Comparison of ENCODE assay signal across 2 cellular contexts in the genomic region with DNA sequence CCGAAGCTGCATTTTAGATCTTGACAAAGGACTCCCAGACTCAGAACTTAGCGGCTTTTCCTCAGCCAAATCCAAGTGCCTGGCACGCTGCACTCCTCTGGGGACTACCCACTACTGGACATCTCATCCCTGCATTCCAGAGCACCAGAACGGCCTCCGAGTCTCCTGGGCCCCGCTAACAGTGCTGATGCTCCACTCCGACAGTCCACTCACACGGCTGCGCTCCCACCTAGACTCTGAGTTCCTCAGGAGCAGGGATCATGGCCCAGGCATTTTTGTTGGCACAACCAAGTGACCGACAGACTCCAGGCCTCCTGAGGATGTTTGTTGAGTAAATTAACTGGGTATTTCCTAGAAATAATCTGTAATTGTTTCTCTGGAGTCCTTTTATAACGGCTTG.
TF ChIP-seq lines count a peak whose summit lies in the region.

No MANE protein-coding gene starts in this region.

TF ChIP-seq in GM23338, 12 proteins besides CTCF, POLR2A, EP300 and RAD21 (continued from another document):
- TF ChIP-seq, protein P1, sequence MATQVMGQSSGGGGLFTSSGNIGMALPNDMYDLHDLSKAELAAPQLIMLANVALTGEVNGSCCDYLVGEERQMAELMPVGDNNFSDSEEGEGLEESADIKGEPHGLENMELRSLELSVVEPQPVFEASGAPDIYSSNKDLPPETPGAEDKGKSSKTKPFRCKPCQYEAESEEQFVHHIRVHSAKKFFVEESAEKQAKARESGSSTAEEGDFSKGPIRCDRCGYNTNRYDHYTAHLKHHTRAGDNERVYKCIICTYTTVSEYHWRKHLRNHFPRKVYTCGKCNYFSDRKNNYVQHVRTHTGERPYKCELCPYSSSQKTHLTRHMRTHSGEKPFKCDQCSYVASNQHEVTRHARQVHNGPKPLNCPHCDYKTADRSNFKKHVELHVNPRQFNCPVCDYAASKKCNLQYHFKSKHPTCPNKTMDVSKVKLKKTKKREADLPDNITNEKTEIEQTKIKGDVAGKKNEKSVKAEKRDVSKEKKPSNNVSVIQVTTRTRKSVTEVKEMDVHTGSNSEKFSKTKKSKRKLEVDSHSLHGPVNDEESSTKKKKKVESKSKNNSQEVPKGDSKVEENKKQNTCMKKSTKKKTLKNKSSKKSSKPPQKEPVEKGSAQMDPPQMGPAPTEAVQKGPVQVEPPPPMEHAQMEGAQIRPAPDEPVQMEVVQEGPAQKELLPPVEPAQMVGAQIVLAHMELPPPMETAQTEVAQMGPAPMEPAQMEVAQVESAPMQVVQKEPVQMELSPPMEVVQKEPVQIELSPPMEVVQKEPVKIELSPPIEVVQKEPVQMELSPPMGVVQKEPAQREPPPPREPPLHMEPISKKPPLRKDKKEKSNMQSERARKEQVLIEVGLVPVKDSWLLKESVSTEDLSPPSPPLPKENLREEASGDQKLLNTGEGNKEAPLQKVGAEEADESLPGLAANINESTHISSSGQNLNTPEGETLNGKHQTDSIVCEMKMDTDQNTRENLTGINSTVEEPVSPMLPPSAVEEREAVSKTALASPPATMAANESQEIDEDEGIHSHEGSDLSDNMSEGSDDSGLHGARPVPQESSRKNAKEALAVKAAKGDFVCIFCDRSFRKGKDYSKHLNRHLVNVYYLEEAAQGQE (IDR thresholded peaks at IDR 0.05; ENCODE audit: unreplicated experiment): no peak
- TF ChIP-seq, protein P2, sequence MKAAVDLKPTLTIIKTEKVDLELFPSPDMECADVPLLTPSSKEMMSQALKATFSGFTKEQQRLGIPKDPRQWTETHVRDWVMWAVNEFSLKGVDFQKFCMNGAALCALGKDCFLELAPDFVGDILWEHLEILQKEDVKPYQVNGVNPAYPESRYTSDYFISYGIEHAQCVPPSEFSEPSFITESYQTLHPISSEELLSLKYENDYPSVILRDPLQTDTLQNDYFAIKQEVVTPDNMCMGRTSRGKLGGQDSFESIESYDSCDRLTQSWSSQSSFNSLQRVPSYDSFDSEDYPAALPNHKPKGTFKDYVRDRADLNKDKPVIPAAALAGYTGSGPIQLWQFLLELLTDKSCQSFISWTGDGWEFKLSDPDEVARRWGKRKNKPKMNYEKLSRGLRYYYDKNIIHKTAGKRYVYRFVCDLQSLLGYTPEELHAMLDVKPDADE (IDR thresholded peaks at IDR 0.05): no peak
- no peak for TF ChIP-seq EZH2 (IDR thresholded peaks at IDR 0.05; ENCODE audit: low read depth, unreplicated experiment)
- TF ChIP-seq STAT1 (IDR thresholded peaks at IDR 0.05; ENCODE audit: unreplicated experiment): no peak
- TF ChIP-seq POLR2AphosphoS5 (IDR thresholded peaks at IDR 0.05; ENCODE audit: low read depth): no peak
- TF ChIP-seq, protein P3, sequence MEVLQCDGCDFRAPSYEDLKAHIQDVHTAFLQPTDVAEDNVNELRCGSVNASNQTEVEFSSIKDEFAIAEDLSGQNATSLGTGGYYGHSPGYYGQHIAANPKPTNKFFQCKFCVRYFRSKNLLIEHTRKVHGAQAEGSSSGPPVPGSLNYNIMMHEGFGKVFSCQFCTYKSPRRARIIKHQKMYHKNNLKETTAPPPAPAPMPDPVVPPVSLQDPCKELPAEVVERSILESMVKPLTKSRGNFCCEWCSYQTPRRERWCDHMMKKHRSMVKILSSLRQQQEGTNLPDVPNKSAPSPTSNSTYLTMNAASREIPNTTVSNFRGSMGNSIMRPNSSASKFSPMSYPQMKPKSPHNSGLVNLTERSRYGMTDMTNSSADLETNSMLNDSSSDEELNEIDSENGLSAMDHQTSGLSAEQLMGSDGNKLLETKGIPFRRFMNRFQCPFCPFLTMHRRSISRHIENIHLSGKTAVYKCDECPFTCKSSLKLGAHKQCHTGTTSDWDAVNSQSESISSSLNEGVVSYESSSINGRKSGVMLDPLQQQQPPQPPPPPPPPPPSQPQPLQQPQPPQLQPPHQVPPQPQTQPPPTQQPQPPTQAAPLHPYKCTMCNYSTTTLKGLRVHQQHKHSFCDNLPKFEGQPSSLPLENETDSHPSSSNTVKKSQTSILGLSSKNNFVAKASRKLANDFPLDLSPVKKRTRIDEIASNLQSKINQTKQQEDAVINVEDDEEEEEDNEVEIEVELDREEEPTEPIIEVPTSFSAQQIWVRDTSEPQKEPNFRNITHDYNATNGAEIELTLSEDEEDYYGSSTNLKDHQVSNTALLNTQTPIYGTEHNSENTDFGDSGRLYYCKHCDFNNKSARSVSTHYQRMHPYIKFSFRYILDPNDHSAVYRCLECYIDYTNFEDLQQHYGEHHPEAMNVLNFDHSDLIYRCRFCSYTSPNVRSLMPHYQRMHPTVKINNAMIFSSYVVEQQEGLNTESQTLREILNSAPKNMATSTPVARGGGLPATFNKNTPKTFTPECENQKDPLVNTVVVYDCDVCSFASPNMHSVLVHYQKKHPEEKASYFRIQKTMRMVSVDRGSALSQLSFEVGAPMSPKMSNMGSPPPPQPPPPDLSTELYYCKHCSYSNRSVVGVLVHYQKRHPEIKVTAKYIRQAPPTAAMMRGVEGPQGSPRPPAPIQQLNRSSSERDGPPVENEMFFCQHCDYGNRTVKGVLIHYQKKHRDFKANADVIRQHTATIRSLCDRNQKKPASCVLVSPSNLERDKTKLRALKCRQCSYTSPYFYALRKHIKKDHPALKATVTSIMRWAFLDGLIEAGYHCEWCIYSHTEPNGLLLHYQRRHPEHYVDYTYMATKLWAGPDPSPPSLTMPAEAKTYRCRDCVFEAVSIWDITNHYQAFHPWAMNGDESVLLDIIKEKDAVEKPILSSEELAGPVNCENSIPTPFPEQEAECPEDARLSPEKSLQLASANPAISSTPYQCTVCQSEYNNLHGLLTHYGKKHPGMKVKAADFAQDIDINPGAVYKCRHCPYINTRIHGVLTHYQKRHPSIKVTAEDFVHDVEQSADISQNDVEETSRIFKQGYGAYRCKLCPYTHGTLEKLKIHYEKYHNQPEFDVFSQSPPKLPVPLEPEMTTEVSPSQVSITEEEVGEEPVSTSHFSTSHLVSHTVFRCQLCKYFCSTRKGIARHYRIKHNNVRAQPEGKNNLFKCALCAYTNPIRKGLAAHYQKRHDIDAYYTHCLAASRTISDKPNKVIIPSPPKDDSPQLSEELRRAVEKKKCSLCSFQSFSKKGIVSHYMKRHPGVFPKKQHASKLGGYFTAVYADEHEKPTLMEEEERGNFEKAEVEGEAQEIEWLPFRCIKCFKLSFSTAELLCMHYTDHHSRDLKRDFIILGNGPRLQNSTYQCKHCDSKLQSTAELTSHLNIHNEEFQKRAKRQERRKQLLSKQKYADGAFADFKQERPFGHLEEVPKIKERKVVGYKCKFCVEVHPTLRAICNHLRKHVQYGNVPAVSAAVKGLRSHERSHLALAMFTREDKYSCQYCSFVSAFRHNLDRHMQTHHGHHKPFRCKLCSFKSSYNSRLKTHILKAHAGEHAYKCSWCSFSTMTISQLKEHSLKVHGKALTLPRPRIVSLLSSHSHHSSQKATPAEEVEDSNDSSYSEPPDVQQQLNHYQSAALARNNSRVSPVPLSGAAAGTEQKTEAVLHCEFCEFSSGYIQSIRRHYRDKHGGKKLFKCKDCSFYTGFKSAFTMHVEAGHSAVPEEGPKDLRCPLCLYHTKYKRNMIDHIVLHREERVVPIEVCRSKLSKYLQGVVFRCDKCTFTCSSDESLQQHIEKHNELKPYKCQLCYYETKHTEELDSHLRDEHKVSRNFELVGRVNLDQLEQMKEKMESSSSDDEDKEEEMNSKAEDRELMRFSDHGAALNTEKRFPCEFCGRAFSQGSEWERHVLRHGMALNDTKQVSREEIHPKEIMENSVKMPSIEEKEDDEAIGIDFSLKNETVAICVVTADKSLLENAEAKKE (CRISPR knock-in tag; IDR thresholded peaks at IDR 0.05): no peak

TF ChIP-seq in WTC11, 78 proteins besides CTCF, POLR2A, EP300 and RAD21 (continued from another document):
- TF ChIP-seq, protein P4, sequence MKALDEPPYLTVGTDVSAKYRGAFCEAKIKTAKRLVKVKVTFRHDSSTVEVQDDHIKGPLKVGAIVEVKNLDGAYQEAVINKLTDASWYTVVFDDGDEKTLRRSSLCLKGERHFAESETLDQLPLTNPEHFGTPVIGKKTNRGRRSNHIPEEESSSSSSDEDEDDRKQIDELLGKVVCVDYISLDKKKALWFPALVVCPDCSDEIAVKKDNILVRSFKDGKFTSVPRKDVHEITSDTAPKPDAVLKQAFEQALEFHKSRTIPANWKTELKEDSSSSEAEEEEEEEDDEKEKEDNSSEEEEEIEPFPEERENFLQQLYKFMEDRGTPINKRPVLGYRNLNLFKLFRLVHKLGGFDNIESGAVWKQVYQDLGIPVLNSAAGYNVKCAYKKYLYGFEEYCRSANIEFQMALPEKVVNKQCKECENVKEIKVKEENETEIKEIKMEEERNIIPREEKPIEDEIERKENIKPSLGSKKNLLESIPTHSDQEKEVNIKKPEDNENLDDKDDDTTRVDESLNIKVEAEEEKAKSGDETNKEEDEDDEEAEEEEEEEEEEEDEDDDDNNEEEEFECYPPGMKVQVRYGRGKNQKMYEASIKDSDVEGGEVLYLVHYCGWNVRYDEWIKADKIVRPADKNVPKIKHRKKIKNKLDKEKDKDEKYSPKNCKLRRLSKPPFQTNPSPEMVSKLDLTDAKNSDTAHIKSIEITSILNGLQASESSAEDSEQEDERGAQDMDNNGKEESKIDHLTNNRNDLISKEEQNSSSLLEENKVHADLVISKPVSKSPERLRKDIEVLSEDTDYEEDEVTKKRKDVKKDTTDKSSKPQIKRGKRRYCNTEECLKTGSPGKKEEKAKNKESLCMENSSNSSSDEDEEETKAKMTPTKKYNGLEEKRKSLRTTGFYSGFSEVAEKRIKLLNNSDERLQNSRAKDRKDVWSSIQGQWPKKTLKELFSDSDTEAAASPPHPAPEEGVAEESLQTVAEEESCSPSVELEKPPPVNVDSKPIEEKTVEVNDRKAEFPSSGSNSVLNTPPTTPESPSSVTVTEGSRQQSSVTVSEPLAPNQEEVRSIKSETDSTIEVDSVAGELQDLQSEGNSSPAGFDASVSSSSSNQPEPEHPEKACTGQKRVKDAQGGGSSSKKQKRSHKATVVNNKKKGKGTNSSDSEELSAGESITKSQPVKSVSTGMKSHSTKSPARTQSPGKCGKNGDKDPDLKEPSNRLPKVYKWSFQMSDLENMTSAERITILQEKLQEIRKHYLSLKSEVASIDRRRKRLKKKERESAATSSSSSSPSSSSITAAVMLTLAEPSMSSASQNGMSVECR (CRISPR knock-in tag; IDR thresholded peaks at IDR 0.05; ENCODE audit: borderline replicate concordance): no peak
- TF ChIP-seq ZNF232 (CRISPR knock-in tag; IDR thresholded peaks at IDR 0.05) (no peak), NFATC4 (CRISPR knock-in tag; IDR thresholded peaks at IDR 0.05) (no peak), ZNF416 (CRISPR knock-in tag; IDR thresholded peaks at IDR 0.05) (no peak), GRHL2 (CRISPR knock-in tag; IDR thresholded peaks at IDR 0.05; ENCODE audit: insufficient replicate concordance, severe bottlenecking) (no peak), TP53 (CRISPR knock-in tag; IDR thresholded peaks at IDR 0.05) (no peak), TEAD1 (CRISPR knock-in tag; IDR thresholded peaks at IDR 0.05) (no peak)
- TF ChIP-seq, protein P5, sequence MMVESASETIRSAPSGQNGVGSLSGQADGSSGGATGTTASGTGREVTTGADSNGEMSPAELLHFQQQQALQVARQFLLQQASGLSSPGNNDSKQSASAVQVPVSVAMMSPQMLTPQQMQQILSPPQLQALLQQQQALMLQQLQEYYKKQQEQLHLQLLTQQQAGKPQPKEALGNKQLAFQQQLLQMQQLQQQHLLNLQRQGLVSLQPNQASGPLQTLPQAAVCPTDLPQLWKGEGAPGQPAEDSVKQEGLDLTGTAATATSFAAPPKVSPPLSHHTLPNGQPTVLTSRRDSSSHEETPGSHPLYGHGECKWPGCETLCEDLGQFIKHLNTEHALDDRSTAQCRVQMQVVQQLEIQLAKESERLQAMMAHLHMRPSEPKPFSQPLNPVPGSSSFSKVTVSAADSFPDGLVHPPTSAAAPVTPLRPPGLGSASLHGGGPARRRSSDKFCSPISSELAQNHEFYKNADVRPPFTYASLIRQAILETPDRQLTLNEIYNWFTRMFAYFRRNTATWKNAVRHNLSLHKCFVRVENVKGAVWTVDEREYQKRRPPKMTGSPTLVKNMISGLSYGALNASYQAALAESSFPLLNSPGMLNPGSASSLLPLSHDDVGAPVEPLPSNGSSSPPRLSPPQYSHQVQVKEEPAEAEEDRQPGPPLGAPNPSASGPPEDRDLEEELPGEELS (CRISPR knock-in tag; IDR thresholded peaks at IDR 0.05): no peak
- TF ChIP-seq, protein P6, sequence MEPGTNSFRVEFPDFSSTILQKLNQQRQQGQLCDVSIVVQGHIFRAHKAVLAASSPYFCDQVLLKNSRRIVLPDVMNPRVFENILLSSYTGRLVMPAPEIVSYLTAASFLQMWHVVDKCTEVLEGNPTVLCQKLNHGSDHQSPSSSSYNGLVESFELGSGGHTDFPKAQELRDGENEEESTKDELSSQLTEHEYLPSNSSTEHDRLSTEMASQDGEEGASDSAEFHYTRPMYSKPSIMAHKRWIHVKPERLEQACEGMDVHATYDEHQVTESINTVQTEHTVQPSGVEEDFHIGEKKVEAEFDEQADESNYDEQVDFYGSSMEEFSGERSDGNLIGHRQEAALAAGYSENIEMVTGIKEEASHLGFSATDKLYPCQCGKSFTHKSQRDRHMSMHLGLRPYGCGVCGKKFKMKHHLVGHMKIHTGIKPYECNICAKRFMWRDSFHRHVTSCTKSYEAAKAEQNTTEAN (CRISPR knock-in tag; IDR thresholded peaks at IDR 0.05): no peak
- TF ChIP-seq, protein P7, sequence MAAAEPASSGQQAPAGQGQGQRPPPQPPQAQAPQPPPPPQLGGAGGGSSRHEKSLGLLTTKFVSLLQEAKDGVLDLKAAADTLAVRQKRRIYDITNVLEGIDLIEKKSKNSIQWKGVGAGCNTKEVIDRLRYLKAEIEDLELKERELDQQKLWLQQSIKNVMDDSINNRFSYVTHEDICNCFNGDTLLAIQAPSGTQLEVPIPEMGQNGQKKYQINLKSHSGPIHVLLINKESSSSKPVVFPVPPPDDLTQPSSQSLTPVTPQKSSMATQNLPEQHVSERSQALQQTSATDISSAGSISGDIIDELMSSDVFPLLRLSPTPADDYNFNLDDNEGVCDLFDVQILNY (CRISPR knock-in tag; IDR thresholded peaks at IDR 0.05): no peak
- TF ChIP-seq, protein P8, sequence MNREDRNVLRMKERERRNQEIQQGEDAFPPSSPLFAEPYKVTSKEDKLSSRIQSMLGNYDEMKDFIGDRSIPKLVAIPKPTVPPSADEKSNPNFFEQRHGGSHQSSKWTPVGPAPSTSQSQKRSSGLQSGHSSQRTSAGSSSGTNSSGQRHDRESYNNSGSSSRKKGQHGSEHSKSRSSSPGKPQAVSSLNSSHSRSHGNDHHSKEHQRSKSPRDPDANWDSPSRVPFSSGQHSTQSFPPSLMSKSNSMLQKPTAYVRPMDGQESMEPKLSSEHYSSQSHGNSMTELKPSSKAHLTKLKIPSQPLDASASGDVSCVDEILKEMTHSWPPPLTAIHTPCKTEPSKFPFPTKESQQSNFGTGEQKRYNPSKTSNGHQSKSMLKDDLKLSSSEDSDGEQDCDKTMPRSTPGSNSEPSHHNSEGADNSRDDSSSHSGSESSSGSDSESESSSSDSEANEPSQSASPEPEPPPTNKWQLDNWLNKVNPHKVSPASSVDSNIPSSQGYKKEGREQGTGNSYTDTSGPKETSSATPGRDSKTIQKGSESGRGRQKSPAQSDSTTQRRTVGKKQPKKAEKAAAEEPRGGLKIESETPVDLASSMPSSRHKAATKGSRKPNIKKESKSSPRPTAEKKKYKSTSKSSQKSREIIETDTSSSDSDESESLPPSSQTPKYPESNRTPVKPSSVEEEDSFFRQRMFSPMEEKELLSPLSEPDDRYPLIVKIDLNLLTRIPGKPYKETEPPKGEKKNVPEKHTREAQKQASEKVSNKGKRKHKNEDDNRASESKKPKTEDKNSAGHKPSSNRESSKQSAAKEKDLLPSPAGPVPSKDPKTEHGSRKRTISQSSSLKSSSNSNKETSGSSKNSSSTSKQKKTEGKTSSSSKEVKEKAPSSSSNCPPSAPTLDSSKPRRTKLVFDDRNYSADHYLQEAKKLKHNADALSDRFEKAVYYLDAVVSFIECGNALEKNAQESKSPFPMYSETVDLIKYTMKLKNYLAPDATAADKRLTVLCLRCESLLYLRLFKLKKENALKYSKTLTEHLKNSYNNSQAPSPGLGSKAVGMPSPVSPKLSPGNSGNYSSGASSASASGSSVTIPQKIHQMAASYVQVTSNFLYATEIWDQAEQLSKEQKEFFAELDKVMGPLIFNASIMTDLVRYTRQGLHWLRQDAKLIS (CRISPR knock-in tag; IDR thresholded peaks at IDR 0.05; ENCODE audit: borderline replicate concordance): no peak
TF ChIP-seq in WTC11: peak in this region for 0.
